ENCODE assay signal across 8 cellular contexts in the genomic region with DNA sequence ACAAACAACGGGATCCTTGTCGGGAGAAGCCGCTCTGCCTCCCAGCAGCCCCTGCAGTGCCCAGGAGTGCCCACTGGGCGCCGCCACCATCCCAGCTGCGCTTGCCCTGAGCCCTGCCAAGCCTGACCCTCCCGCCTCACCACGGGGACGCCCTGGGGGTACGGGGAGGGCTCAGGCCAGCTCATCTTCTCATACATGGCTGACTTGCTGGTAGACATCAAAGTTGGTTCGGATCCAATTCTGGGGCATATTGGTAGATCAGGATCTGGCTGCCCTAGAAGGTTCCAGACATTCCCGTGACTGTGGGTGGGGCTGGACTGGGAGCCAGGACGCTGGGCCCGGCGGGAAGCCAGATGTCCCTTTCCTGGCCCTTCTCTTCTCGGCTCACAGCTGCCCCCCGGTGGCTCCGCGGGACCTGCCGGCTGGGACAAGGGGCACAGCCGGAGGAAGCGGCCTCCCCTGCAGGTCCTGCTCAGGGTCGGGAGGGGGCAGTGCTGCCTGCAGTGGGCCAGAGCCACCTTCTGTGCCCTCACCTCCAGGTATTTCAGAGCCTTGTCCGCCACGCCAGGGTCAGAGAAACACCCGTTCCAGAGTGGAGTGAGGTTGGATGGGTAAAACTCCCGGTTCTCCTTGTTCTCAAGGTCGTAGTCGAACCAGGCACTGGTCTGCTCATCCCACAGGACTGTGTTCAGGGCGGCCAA. TPM values are rescaled to one million over a fixed set of nuclear protein-coding genes. Genes with fewer than 3 reads are reported as not detected.
DNase-seq lines count a peak whose midpoint lies in the region; ATAC-seq and TF ChIP-seq lines count a peak whose summit lies in the region.

No MANE protein-coding gene starts in this region.

- DNase-seq in DMS153 (lab: John Stamatoyannopoulos, UW) (peak; percentile 86), Kasumi-1 (lab: John Stamatoyannopoulos, UW) (peak; percentile 84 to 87), RPMI7951 (ENCODE audit: low read depth) (peak; percentile 96), fibroblast of the aortic adventitia (ENCODE audit: low read depth) (peak; percentile 95)
- peak; percentile 72 for DNase-seq in activated effector memory CD4-positive, alpha-beta T cell treated with Interleukin-2 at 50 U/mL for 16 hours
- DNase-seq in stimulated activated naive CD4-positive, alpha-beta T cell (lab: John Stamatoyannopoulos, UW) = peak; percentile 70 to 86 (median 74)

- no peaks in the 10 kb centered on the region for H3K9me3 Mint-ChIP-seq in nephron

- peak; percentile 73 for ATAC-seq in GM21786 (IDR thresholded peaks at IDR 0.05; ENCODE audit: unreplicated experiment)

- H3K4me1 Mint-ChIP-seq in nephron = peaks cover 15% of the 10 kb centered on the region

- H3K4me3 ChIP-seq in fibroblast of the aortic adventitia (ENCODE audit: low read depth, low read length) = peak overlapping the region; percentile 53

- H3K27ac Mint-ChIP-seq in nephron = peak overlapping the region; percentile 54 to 93 (median 74)

- H3K4me3 Mint-ChIP-seq in nephron = peak overlapping the region; percentile 75 to 83 (median 83)

- TF ChIP-seq CTCF in fibroblast of the aortic adventitia (IDR thresholded peaks at IDR 0.05; ENCODE audit: insufficient read depth, low read length) = peak; percentile 93
- peak; percentile 88 to 94 (median 94) for TF ChIP-seq CTCF in nephron (IDR thresholded peaks at IDR 0.05; ENCODE audit: unreplicated experiment in 3 of 3)

- H3K27me3 Mint-ChIP-seq in nephron (ENCODE audit: low read depth) = peaks cover 5% of the 10 kb centered on the region

- no peaks in the 10 kb centered on the region for H3K36me3 Mint-ChIP-seq in nephron (ENCODE audit: low read depth)

RNA-seq across cellular contexts. Expression of a gene that starts 10.6 kb away (rescaled TPM):
- not detected in 2 replicates for total RNA-seq in RPMI7951 (2014; rRNA removed; shearing (Covaris generic))
- not detected in 2 replicates for total RNA-seq in fibroblast of the aortic adventitia (ENCODE audit: low replicate concordance)

Comparison
In these comparisons a context has a peak if more than half of its experiments do, and no peak if none do; other contexts are left out.
1. Peak in every context shown above with its lines: DNase-seq, ATAC-seq and H3K4me3 ChIP-seq.